ENCODE assay signal across 24 cellular contexts in the genomic region with DNA sequence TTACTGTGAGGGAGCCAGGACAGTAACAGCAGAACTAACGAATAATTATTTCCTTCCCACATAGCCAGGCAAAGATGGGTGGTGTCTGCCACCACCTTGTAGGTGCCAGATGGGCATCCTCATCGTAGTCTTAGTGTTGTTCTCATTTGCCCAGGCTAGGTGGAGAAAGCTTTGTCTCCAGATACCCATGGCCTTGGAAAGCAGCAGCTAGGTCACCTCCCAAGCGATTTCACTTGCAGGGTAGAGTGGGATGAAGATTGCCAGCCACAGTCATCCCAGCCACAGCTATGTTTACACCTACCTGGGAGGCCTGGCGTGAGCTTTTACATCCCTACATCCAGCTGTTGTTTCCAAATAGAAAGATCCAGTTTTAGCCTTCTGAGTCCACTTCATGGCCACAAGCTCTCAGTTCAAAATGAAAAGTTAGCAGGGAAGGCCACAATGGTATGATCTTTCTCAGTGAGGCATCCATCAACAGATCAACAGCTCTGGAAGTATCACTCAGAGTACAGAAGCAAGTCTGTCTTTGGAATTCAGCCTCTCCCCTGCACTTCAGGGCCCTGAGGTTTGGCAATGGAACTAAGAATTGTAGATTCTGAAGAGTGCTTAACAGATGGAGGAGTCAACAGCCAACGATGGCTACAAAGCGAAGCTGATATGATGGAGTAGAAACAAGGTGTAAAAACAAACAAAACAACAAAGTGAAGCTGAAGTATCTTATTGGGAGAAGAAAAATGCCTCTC. TPM values are rescaled to one million over a fixed set of nuclear protein-coding genes. Genes with fewer than 3 reads are reported as not detected.
A peak's percentile ranks its signal among the peaks of the same experiment; 100 is the strongest.
DNase-seq lines count a peak whose midpoint lies in the region; ATAC-seq and TF ChIP-seq lines count a peak whose summit lies in the region.
"Had no signal": no experiment of that assay in that cellular context is flagged by ENCODE, and none has a peak within 500 bp of the region (broad histone marks: within the 10 kb centered on the region; RNA-seq: fewer than 3 reads in every experiment).

No MANE protein-coding gene starts in this region.

- POLR2A ChIA-PET in PC-3 (lab: Charles Lee; ENCODE audit: unreplicated experiment) = interaction anchor here (0.6 kb wide), 2 partner anchors 50 to 92 kb away, joined by 4 to 5 read pairs; a partner anchor contains a TSS

- H3K79me2 ChIP-seq in PC-3 (ENCODE audit: low read length) = no peaks in the 10 kb centered on the region
- H3K79me2 ChIP-seq in trophoblast cell (ENCODE audit: control insufficient read depth, insufficient read depth, low read length, poor library complexity) = no peaks in the 10 kb centered on the region

- peaks cover 15% of the 10 kb centered on the region for H3K4me1 ChIP-seq in PC-3 (ENCODE audit: insufficient read depth, low read length)
- no peaks in the 10 kb centered on the region for H3K4me1 ChIP-seq in left lung
- H3K4me1 ChIP-seq in trophoblast cell (ENCODE audit: control insufficient read depth in 1 of 2, insufficient read depth in 2 of 2, low read length in 2 of 2) = peaks cover 12 to 14% of the 10 kb centered on the region in 2 experiments
- H3K4me1 ChIP-seq: BE2C, uterus had no signal

- H2BK5ac ChIP-seq in trophoblast cell (ENCODE audit: low read depth, low read length, poor library complexity) = no peak overlapping the region

- H4K91ac ChIP-seq in trophoblast cell (ENCODE audit: low read depth, low read length) = peak overlapping the region; percentile 13

- H3K27ac ChIP-seq in C4-2B = 0 out of 2 replicates have a peak overlapping the region, but pooled peaks have one; percentile 11
- no peak overlapping the region for H3K27ac ChIP-seq in PC-3 (ENCODE audit: low read length)
- peak overlapping the region; percentile 47 to 51 for H3K27ac ChIP-seq in left lung
- H3K27ac ChIP-seq in trophoblast cell (ENCODE audit: low read depth, low read length) = no peak overlapping the region
- H3K27ac ChIP-seq: A549, dorsolateral prefrontal cortex, uterus had no signal

- H3K9ac ChIP-seq in PC-3 (ENCODE audit: low read length) (no peak overlapping the region), trophoblast cell (ENCODE audit: low read length) (no peak overlapping the region)
- H3K9ac ChIP-seq: SK-N-SH had no signal

- peaks cover 3% of the 10 kb centered on the region for H3F3A ChIP-seq in PC-3 (ENCODE audit: low read length, unreplicated experiment)

- H3K36me3 ChIP-seq in PC-3 (ENCODE audit: low read depth, low read length) (no peaks in the 10 kb centered on the region), left lung (no peaks in the 10 kb centered on the region), trophoblast cell (ENCODE audit: control insufficient read depth in 1 of 2, insufficient read depth in 2 of 2, low read length in 2 of 2) (no peaks in the 10 kb centered on the region)
- H3K36me3 ChIP-seq: BE2C, uterus had no signal

- H4K12ac ChIP-seq in trophoblast cell (ENCODE audit: low read depth, low read length) = no peak overlapping the region

- no peaks in the 10 kb centered on the region for H3K9me2 ChIP-seq in PC-3 (replicated peaks; ENCODE audit: low read length)
- H3K9me2 ChIP-seq: SK-N-SH had no signal

- no peak overlapping the region for H2BK120ac ChIP-seq in trophoblast cell (ENCODE audit: insufficient read depth, low read length, poor library complexity)

- DNase-seq in PC-3 = no peak
- no peak for DNase-seq in left lung
- no peak for DNase-seq in trophoblast cell
- no peak for DNase-seq in SK-N-DZ (ENCODE audit: low spot score)
- no peak for DNase-seq in KG1 (lab: John Stamatoyannopoulos, UW)
- DNase-seq in GF-D8 (lab: John Stamatoyannopoulos, UW) = no peak
- DNase-seq: activated CD4-positive, alpha-beta T cell treated with anti-CD3 and anti-CD28 coated beads for 1 hour; activated naive CD4-positive, alpha-beta T cell; activated T-cell treated with anti-CD3 and anti-CD28 coated beads, Interleukin-2, amount 50 U/mL, for 24 hours; amniotic stem cell; caudate nucleus; dorsolateral prefrontal cortex; NCI-H1694; NK-92 treated with Interleukin-12 subunit alpha and Interleukin-12 subunit beta, amount 100 ng/mL, for 24 hours; SK-N-SH; stimulated activated CD4-positive, alpha-beta T cell treated with anti-CD3 and anti-CD28 coated beads, Interleukin-4, amount 100 ng/mL, for 1 hour; T1000; uterus had no signal

- H2AFZ ChIP-seq in PC-3 (ENCODE audit: low read length) (no peak overlapping the region), trophoblast cell (ENCODE audit: insufficient read depth, low read length, poor library complexity) (no peak overlapping the region)

- no peak overlapping the region for H3K4me3 ChIP-seq in PC-3 (ENCODE audit: low read length)
- no peak overlapping the region for H3K4me3 ChIP-seq in left lung
- no peak overlapping the region for H3K4me3 ChIP-seq in trophoblast cell (ENCODE audit: low read depth, low read length)
- H3K4me3 ChIP-seq: A549, dorsolateral prefrontal cortex, uterus had no signal

- H3K4me2 ChIP-seq in PC-3 (ENCODE audit: low read length) (peak overlapping the region; percentile 27; the same call in 1 of the 2 replicates), trophoblast cell (ENCODE audit: low read length) (no peak overlapping the region)
- H3K4me2 ChIP-seq: A549 had no signal

- peaks cover 2% of the 10 kb centered on the region for H3K79me1 ChIP-seq in trophoblast cell (ENCODE audit: low read length)

- no CpG with 5 or more reads among the region's 6 CpGs for WGBS in trophoblast cell (ENCODE audit: extremely low coverage, insufficient coverage, insufficient read length)

- CTCF ChIA-PET in PC-3 (lab: Charles Lee) = no interaction called here

- H3K27me3 ChIP-seq in PC-3 (ENCODE audit: low read length) = no peaks in the 10 kb centered on the region
- H3K27me3 ChIP-seq in left lung = no peaks in the 10 kb centered on the region
- H3K27me3 ChIP-seq in trophoblast cell (ENCODE audit: insufficient read depth, low read length) = no peaks in the 10 kb centered on the region
- H3K27me3 ChIP-seq: BE2C, dorsolateral prefrontal cortex, foreskin keratinocyte, uterus had no signal

- no peak overlapping the region for H3K4ac ChIP-seq in trophoblast cell (ENCODE audit: low read depth, low read length)

- H4K20me1 ChIP-seq in PC-3 (ENCODE audit: low read length) = no peaks in the 10 kb centered on the region

- intact Hi-C loops in PC-3 (cut with micrococcal nuclease) (no loop called here), left lung (cut with DNase I) (no loop called here)

- H3K14ac ChIP-seq in trophoblast cell (ENCODE audit: low read length) = no peak overlapping the region

- no peaks in the 10 kb centered on the region for H3K9me3 ChIP-seq in PC-3 (ENCODE audit: low read length)
- H3K9me3 ChIP-seq in left lung = no peaks in the 10 kb centered on the region
- no peaks in the 10 kb centered on the region for H3K9me3 ChIP-seq in trophoblast cell (ENCODE audit: insufficient read depth, low read depth, low read length)
- H3K9me3 ChIP-seq: A549, BE2C, SK-N-SH, uterus had no signal

- H4K8ac ChIP-seq in trophoblast cell (ENCODE audit: low read depth, low read length) = peak overlapping the region; percentile 12

- no peak overlapping the region for H3K23ac ChIP-seq in trophoblast cell (ENCODE audit: low read length)

- H2AK5ac ChIP-seq in trophoblast cell (ENCODE audit: low read length) = no peak overlapping the region

- no peak for ATAC-seq in PC-3
- ATAC-seq in left lung = peak; percentile 87
- no peak for ATAC-seq in HG03196 (IDR thresholded peaks at IDR 0.05; ENCODE audit: unreplicated experiment)
- ATAC-seq: natural killer cell treated with Interleukin-12 subunit alpha and Interleukin-12 subunit beta and Interleukin-15 and Interleukin-18, amount 100 ng/mL, for 72 hours had no signal

- no peak overlapping the region for H3K18ac ChIP-seq in trophoblast cell (ENCODE audit: low read length)

- no TSS peak for BruUV-seq in PC-3 (replicated peaks; lab: Mats Ljungman, UMichigan)

- peak overlapping the region; percentile 41 for H2BK12ac ChIP-seq in trophoblast cell (ENCODE audit: low read length)

- TF ChIP-seq CTCF in C4-2B (conservative IDR thresholded peaks at IDR 0.05) (no peak), PC-3 (conservative IDR thresholded peaks at IDR 0.05; ENCODE audit: low read depth, low read length) (no peak), left lung (IDR thresholded peaks at IDR 0.05) (no peak)

RNA-seq across cellular contexts. Expression of a gene that starts 11.0 kb away (rescaled TPM):
- total RNA-seq in PC-3 (2014; rRNA removed) (271 and 306 TPM in 2 replicates), left lung (10 to 100 TPM; 64.1 to 75.0 TPM)
- polyA plus RNA-seq in trophoblast cell (2013) = 130 and 134 TPM in 2 replicates
- polyA plus RNA-seq in SK-N-DZ (2014; cell fraction: cytosol; rRNA removed) = 238 and 251 TPM in 2 replicates
- 168 and 172 TPM in 2 replicates for polyA plus RNA-seq in SK-N-DZ (2014; cell fraction: nucleus; rRNA removed)

RNA-seq across cellular contexts. Expression of a gene that starts 45.6 kb away (rescaled TPM):
- total RNA-seq in PC-3 (2014; rRNA removed) = 10.6 and 11.1 TPM in 2 replicates
- total RNA-seq in left lung = 10 to 100 TPM; 17.1 to 21.8 TPM
- polyA plus RNA-seq in trophoblast cell (2013) = 4.7 TPM in 2 replicates
- 9.1 and 10.1 TPM in 2 replicates for polyA plus RNA-seq in SK-N-DZ (2014; cell fraction: cytosol; rRNA removed)
- 4.7 and 8.2 TPM in 2 replicates for polyA plus RNA-seq in SK-N-DZ (2014; cell fraction: nucleus; rRNA removed)

RNA-seq across cellular contexts. Expression of a gene that starts 49.7 kb away (rescaled TPM):
- total RNA-seq in PC-3 (2014; rRNA removed) (54.8 and 59.5 TPM in 2 replicates), left lung (10 to 100 TPM; 75.9 to 82.9 TPM)
- 39.4 and 41.5 TPM in 2 replicates for polyA plus RNA-seq in trophoblast cell (2013)
- 17.4 and 21.9 TPM in 2 replicates for polyA plus RNA-seq in SK-N-DZ (2014; cell fraction: cytosol; rRNA removed)
- 9.5 and 12.0 TPM in 2 replicates for polyA plus RNA-seq in SK-N-DZ (2014; cell fraction: nucleus; rRNA removed)

Comparison
In these comparisons a context has a peak if more than half of its experiments do, and no peak if none do; other contexts are left out.
1. H3K27ac ChIP-seq: peak in C4-2B (single experiment) and left lung (2 of 2); none in PC-3 (single experiment) and trophoblast cell (single experiment).